8 cellular contexts compared by ENCODE assay signal in genomic region chr11:21986361-21986760, GRCh38.
"Had no signal": no experiment of that assay in that cellular context is flagged by ENCODE, and none has a peak within 500 bp of the region (broad histone marks: within the 10 kb centered on the region; RNA-seq: fewer than 3 reads in every experiment).

No MANE protein-coding gene starts in this region.

- H3K4me2 ChIP-seq: GM23338 had no signal

- H3K4me1 ChIP-seq: HAP-1 had no signal

- H2AFZ ChIP-seq: GM23248, GM23338 had no signal

- H3K9me3 ChIP-seq: HAP-1 had no signal

- H3K36me3 ChIP-seq: HAP-1 had no signal

- H3K9ac ChIP-seq: GM23248 had no signal

- H3K4me3 ChIP-seq: GM23248, GM23338, HAP-1 had no signal

- H3K27ac ChIP-seq: GM23248 had no signal

- DNase-seq: GM23248, GOT3, H7, H9, HCEC 1CT, HFFc6 had no signal
